Comparison of ENCODE assay signal across 1 cellular context in the genomic region with DNA sequence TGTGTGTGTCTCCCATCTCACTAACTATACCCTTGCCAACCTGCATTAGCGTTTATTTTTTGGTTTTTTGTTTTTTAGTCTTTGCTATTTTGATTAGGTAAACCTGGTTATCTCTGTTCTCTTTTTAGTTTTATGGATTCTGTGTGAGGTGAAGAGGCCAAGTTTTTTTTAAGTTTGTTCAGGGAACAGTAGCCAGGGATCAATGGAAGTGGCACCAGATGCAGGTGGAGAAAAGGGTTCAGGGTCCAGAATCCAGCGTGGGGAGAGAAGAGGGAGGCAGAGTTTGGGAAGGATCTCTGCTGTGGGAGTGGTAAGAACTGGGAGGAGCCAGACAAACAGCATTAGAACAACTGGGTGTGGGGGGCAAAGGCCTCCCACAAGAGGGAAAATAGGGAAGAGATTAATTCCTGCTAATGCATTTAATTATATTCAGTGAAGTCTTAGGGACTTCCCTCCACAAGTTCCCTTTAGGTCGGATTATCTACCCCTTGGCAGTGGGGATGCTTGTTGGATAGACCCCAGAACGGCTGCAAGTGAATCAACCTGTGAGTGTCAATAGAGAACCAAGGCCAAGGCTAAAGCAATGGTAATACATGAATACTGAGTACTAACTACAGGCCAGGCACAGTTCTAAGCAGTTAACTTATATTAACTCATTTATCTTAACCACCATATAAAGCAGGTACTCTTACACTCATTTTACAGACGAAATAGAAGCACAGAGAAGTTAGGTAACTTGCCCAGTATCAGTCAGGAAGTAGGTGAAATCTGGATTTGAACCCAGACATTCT.
TF ChIP-seq lines count a peak whose summit lies in the region.

No MANE protein-coding gene starts in this region.

TF ChIP-seq in HepG2, 621 proteins besides CTCF, POLR2A, EP300 and RAD21 (continued from another document and continues in another):
- TF ChIP-seq ZBTB26 (CRISPR knock-in tag; IDR thresholded peaks at IDR 0.05; ENCODE audit: borderline replicate concordance) (no peak), BATF2 (CRISPR knock-in tag; IDR thresholded peaks at IDR 0.05) (no peak), HOXA5 (CRISPR knock-in tag; IDR thresholded peaks at IDR 0.05) (no peak), SPEN (CRISPR knock-in tag; IDR thresholded peaks at IDR 0.05; ENCODE audit: low read depth) (no peak), ELF4 (CRISPR knock-in tag; IDR thresholded peaks at IDR 0.05; ENCODE audit: borderline replicate concordance) (no peak), PAX8 (CRISPR knock-in tag; IDR thresholded peaks at IDR 0.05; ENCODE audit: borderline replicate concordance) (no peak), KIAA2018 (CRISPR knock-in tag; IDR thresholded peaks at IDR 0.05; ENCODE audit: borderline replicate concordance) (no peak), ZC3H13 (CRISPR knock-in tag; IDR thresholded peaks at IDR 0.05) (no peak), ZBTB4 (CRISPR knock-in tag; IDR thresholded peaks at IDR 0.05; ENCODE audit: borderline replicate concordance) (no peak), TBP (CRISPR knock-in tag; IDR thresholded peaks at IDR 0.05) (no peak), HNRNPL (IDR thresholded peaks at IDR 0.05; ENCODE audit: low read depth, low read length) (no peak), ZNF597 (CRISPR knock-in tag; IDR thresholded peaks at IDR 0.05) (no peak), HNRNPUL1 (IDR thresholded peaks at IDR 0.05; ENCODE audit: low read depth, low read length) (no peak), SYNCRIP (IDR thresholded peaks at IDR 0.05; ENCODE audit: insufficient read depth, low read depth, low read length) (no peak), SRY (CRISPR knock-in tag; IDR thresholded peaks at IDR 0.05) (no peak), DPF2 (CRISPR knock-in tag; IDR thresholded peaks at IDR 0.05; ENCODE audit: borderline replicate concordance, low read depth) (peak; percentile 43; the same call in 1 of the 2 replicates), SMAD3 (CRISPR knock-in tag; IDR thresholded peaks at IDR 0.05) (peak; percentile 48; the same call in 1 of the 2 replicates), PHF21A (CRISPR knock-in tag; IDR thresholded peaks at IDR 0.05) (0 out of 2 replicates have a peak, but pooled peaks have one; percentile 44), DR1 (CRISPR knock-in tag; IDR thresholded peaks at IDR 0.05) (no peak), HNF4A (CRISPR knock-in tag; IDR thresholded peaks at IDR 0.05) (peak; percentile 91), ZNF879 (CRISPR knock-in tag; IDR thresholded peaks at IDR 0.05) (no peak), TBL1XR1 (IDR thresholded peaks at IDR 0.05; ENCODE audit: borderline replicate concordance, low read length, partially characterized antibody) (no peak), NCOA2 (CRISPR knock-in tag; IDR thresholded peaks at IDR 0.05) (peak; percentile 63; the same call in 1 of the 2 replicates), ZNF333 (CRISPR knock-in tag; IDR thresholded peaks at IDR 0.05; ENCODE audit: borderline replicate concordance) (no peak), HES4 (CRISPR knock-in tag; IDR thresholded peaks at IDR 0.05; ENCODE audit: borderline replicate concordance) (no peak), ZNF567 (CRISPR knock-in tag; IDR thresholded peaks at IDR 0.05; ENCODE audit: borderline replicate concordance) (no peak; the same call in 1 of the 2 replicates)
- TF ChIP-seq, protein P1, sequence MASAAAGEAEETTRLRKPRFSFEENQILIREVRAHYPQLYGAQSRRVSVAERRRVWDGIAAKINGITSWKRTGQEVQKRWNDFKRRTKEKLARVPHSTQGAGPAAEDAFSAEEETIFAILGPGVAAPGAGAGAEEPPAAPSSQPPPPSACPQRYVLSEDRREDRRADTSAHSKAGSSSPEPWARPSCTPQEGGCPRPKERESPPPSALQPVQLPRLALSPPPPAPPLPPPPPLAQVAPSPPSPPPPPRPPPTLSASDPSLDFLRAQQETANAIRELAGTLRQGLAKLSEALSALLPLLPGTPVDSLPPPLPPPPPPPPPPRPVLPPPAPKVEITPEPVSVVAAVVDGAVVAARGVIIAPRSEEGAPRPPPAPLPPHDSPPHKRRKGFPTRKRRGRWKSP (CRISPR knock-in tag; IDR thresholded peaks at IDR 0.05): no peak
- TF ChIP-seq, protein P2, sequence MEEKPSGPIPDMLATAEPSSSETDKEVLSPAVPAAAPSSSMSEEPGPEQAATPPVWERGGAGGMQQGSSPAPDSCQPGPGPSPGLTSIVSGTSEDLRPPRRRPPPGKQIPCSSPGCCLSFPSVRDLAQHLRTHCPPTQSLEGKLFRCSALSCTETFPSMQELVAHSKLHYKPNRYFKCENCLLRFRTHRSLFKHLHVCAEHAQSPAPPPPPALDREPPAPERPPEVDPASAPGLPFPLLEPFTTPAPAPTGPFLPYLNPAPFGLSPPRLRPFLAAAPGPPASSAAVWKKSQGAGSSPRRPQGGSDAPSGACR (CRISPR knock-in tag; IDR thresholded peaks at IDR 0.05): 0 out of 2 replicates have a peak, but pooled peaks have one; percentile 62
- TF ChIP-seq, protein P3, sequence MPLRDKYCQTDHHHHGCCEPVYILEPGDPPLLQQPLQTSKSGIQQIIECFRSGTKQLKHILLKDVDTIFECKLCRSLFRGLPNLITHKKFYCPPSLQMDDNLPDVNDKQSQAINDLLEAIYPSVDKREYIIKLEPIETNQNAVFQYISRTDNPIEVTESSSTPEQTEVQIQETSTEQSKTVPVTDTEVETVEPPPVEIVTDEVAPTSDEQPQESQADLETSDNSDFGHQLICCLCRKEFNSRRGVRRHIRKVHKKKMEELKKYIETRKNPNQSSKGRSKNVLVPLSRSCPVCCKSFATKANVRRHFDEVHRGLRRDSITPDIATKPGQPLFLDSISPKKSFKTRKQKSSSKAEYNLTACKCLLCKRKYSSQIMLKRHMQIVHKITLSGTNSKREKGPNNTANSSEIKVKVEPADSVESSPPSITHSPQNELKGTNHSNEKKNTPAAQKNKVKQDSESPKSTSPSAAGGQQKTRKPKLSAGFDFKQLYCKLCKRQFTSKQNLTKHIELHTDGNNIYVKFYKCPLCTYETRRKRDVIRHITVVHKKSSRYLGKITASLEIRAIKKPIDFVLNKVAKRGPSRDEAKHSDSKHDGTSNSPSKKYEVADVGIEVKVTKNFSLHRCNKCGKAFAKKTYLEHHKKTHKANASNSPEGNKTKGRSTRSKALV (CRISPR knock-in tag; IDR thresholded peaks at IDR 0.05): no peak
